ENCODE assay signal across 10 cellular contexts in the genomic region with DNA sequence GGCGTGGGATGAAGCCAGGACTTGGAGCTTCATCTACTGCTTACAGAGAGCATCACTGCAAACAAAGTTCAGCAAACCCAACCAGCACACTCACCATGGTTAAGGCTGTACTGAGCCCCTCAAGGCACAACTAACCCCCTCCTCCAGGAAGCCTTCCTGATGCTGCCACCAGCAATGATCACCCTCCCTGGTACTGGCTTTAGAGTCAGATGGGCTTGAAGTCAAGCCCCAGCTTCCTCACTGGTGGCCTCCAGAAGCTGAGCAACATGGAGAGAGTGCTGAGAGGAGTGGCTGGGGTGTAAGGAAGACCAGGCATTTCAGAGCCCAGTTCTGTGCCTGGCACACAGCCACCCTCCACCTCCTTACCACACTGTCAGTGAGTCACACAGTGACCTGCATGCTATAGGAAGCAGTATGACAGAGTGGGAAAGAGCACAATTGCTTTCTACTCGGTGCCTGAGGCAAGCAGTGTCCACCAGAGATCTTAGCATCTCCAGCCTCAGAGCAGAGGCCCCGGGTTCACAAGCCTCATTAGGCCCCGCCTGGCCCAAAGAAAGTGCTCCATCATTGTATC. TPM values are rescaled to one million over a fixed set of nuclear protein-coding genes. Genes with fewer than 3 reads are reported as not detected.
A peak's percentile ranks its signal among the peaks of the same experiment; 100 is the strongest.
DNase-seq lines count a peak whose midpoint lies in the region; ATAC-seq and TF ChIP-seq lines count a peak whose summit lies in the region.
"Had no signal": no experiment of that assay in that cellular context is flagged by ENCODE, and none has a peak within 500 bp of the region (broad histone marks: within the 10 kb centered on the region; RNA-seq: fewer than 3 reads in every experiment).

No MANE protein-coding gene starts in this region.

- H3K36me3 ChIP-seq in upper lobe of right lung: peaks cover 19% of the 10 kb centered on the region

- no peaks in the 10 kb centered on the region for H3K9me3 Mint-ChIP-seq in activated naive CD4-positive, alpha-beta T cell treated with anti-CD3 and anti-CD28 coated beads, Interleukin-2, amount 50 U/mL, for 72 hours

- no peaks in the 10 kb centered on the region for H3K27me3 ChIP-seq in upper lobe of right lung
- H3K27me3 ChIP-seq: BLaER1 had no signal

- H3K9me3 ChIP-seq in upper lobe of right lung: no peaks in the 10 kb centered on the region
- H3K9me3 ChIP-seq: BLaER1 had no signal

- TF ChIP-seq CTCF in upper lobe of right lung (IDR thresholded peaks at IDR 0.05): no peak

- peak overlapping the region; percentile 22 to 75 for H3K27ac Mint-ChIP-seq in activated naive CD4-positive, alpha-beta T cell treated with anti-CD3 and anti-CD28 coated beads, Interleukin-2, amount 50 U/mL, for 72 hours

- intact Hi-C loops in upper lobe of right lung (cut with DNase I): no loop called here

- no peaks in the 10 kb centered on the region for H3K4me1 ChIP-seq in upper lobe of right lung

- no peak overlapping the region for H3K27ac ChIP-seq in upper lobe of right lung
- H3K27ac ChIP-seq: BLaER1 had no signal

- H3K4me3 ChIP-seq in upper lobe of right lung: no peak overlapping the region
- H3K4me3 ChIP-seq: BLaER1 had no signal

- no peaks in the 10 kb centered on the region for H3K36me3 Mint-ChIP-seq in activated naive CD4-positive, alpha-beta T cell treated with anti-CD3 and anti-CD28 coated beads, Interleukin-2, amount 50 U/mL, for 72 hours

- peak; percentile 49 to 93 for ATAC-seq in activated naive CD4-positive, alpha-beta T cell treated with anti-CD3 and anti-CD28 coated beads, Interleukin-2, amount 50 U/mL, for 72 hours
- ATAC-seq in upper lobe of right lung (no peak), HG03045 (IDR thresholded peaks at IDR 0.05; ENCODE audit: unreplicated experiment) (no peak)

- DNase-seq in activated naive CD4-positive, alpha-beta T cell treated with anti-CD3 and anti-CD28 coated beads, Interleukin-2, amount 50 U/mL, for 72 hours (ENCODE audit: low spot score in 2 of 2): no peak
- no peak for DNase-seq in activated naive CD4-positive, alpha-beta T cell treated with Interleukin-2 at 50 U/mL for 16 hours
- peak; percentile 36 for DNase-seq in SW480 (ENCODE audit: low spot score)
- peak; percentile 25 for DNase-seq in glomerular endothelial cell (ENCODE audit: extremely low read depth, low read depth, low spot score)
- DNase-seq in upper lobe of right lung: peak; percentile 46
- no peak for DNase-seq in SKM-1 (lab: John Stamatoyannopoulos, UW; ENCODE audit: unreplicated experiment)
- no peak for DNase-seq in GM19240 (ENCODE audit: insufficient read length, low spot score)

RNA-seq across cellular contexts. Expression of a gene that starts 24.7 kb away (rescaled TPM):
- 1 to 10 TPM; 1.1 to 1.3 TPM for total RNA-seq in activated naive CD4-positive, alpha-beta T cell treated with anti-CD3 and anti-CD28 coated beads, Interleukin-2, amount 50 U/mL, for 72 hours
- total RNA-seq in glomerular endothelial cell: 0.24 and 0.93 TPM in 2 replicates
- 0.29 TPM for total RNA-seq in upper lobe of right lung
- total RNA-seq: urinary bladder had no signal

RNA-seq across cellular contexts. Expression of a gene that starts 46.4 kb away (rescaled TPM):
- 10 to 100 TPM; 74.3 to 75.7 TPM for total RNA-seq in activated naive CD4-positive, alpha-beta T cell treated with anti-CD3 and anti-CD28 coated beads, Interleukin-2, amount 50 U/mL, for 72 hours
- total RNA-seq in glomerular endothelial cell (4.7 and 7.6 TPM in 2 replicates), upper lobe of right lung (52.4 TPM)

RNA-seq across cellular contexts. Expression of a gene that starts 51.2 kb away (rescaled TPM):
- total RNA-seq in activated naive CD4-positive, alpha-beta T cell treated with anti-CD3 and anti-CD28 coated beads, Interleukin-2, amount 50 U/mL, for 72 hours: under 1 TPM in 1 of 2 donors, not detected in 1; 0.39 TPM
- total RNA-seq in glomerular endothelial cell (not detected in 2 replicates), upper lobe of right lung (not detected)

Comparison
In these comparisons a context has a peak if more than half of its experiments do, and no peak if none do; other contexts are left out.
1. ATAC-seq: peak in activated naive CD4-positive, alpha-beta T cell treated with anti-CD3 and anti-CD28 coated beads, Interleukin-2, amount 50 U/mL, for 72 hours (2 of 2); none in upper lobe of right lung (single experiment) and HG03045 (single experiment).
2. DNase-seq: peak in SW480 (single experiment), glomerular endothelial cell (single experiment) and upper lobe of right lung (single experiment); none in activated naive CD4-positive, alpha-beta T cell treated with anti-CD3 and anti-CD28 coated beads, Interleukin-2, amount 50 U/mL, for 72 hours (0 of 2), activated naive CD4-positive, alpha-beta T cell treated with Interleukin-2 at 50 U/mL for 16 hours (single experiment), SKM-1 (single experiment) and GM19240 (single experiment).